ENCODE assay signal across 23 cellular contexts in the genomic region with DNA sequence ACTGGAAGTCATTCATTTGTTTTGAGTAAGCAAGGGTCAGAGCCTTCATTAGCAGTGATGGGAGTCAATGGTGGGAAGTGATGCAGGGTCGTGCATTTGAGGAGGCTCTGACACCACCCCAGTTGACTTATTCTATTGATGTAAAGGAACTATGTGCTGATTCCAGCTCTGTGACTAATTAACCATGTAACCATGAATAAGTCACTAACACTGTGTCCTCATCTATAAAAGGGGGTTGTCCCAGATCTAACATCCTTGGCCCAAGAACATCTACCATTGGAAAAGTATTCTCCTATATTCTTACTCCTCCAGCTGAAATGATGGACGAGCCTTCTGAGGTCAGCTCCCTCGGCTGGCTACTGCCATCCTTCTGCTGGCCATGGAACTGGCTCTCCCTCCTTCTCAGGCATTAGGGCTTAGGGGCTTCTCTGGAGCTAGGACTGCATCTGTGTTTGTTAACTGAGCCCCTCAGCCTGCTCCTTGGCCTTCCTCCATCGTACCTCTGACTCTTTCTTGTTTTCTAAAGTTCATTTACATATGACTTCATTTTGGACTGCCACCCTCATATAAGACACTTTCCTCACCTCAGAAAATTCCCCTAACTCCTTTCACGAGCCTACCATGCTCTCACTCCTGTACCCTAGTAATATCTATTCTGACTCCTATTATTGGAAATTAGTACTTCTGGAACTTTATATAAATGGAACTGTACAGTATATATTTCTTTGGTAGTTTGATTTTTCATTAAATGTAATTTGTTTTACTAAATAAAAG.
DNase-seq lines count a peak whose midpoint lies in the region; ATAC-seq and TF ChIP-seq lines count a peak whose summit lies in the region.
"Had no signal": no experiment of that assay in that cellular context is flagged by ENCODE, and none has a peak within 500 bp of the region (broad histone marks: within the 10 kb centered on the region; RNA-seq: fewer than 3 reads in every experiment).

No MANE protein-coding gene starts in this region.

- no peak overlapping the region for H3K4me3 ChIP-seq in SJCRH30
- H3K4me3 ChIP-seq: GM23248, sigmoid colon, stomach, tibial artery had no signal

- TF ChIP-seq CTCF in progenitor cell of endocrine pancreas (IDR thresholded peaks at IDR 0.05; ENCODE audit: unreplicated experiment) = no peak

- peaks cover 8% of the 10 kb centered on the region for H3K27me3 Mint-ChIP-seq in stimulated activated naive CD8-positive, alpha-beta T cell treated with anti-CD3 and anti-CD28 coated beads, Interleukin-15, amount 100 ng/mL, for 72 hours
- H3K27me3 Mint-ChIP-seq in progenitor cell of endocrine pancreas = peaks cover 24% of the 10 kb centered on the region

- no peak overlapping the region for H3K27ac Mint-ChIP-seq in stimulated activated naive CD8-positive, alpha-beta T cell treated with anti-CD3 and anti-CD28 coated beads, Interleukin-15, amount 100 ng/mL, for 72 hours
- H3K27ac Mint-ChIP-seq in progenitor cell of endocrine pancreas = no peak overlapping the region
- H3K27ac Mint-ChIP-seq: CD4-positive, CD25-positive, alpha-beta regulatory T cell; HFFc6; nephron progenitor cell had no signal

- no peak for DNase-seq in stimulated activated naive CD8-positive, alpha-beta T cell treated with anti-CD3 and anti-CD28 coated beads, Interleukin-15, amount 100 ng/mL, for 72 hours
- DNase-seq in SJCRH30 (no peak), progenitor cell of endocrine pancreas (ENCODE audit: low spot score, unreplicated experiment) (no peak)
- DNase-seq in stimulated activated CD4-positive, alpha-beta T cell treated with anti-CD3 and anti-CD28 coated beads, Interleukin-4, amount 100 ng/mL, for 1 hour = no peak
- DNase-seq: activated CD4-positive, alpha-beta T cell treated with anti-CD3 and anti-CD28 coated beads for 1 hour; activated effector memory CD4-positive, alpha-beta T cell treated with anti-CD3 and anti-CD28 coated beads, Interleukin-2, amount 50 U/mL, for 16 hours; CD4-positive, CD25-positive, alpha-beta regulatory T cell; GM23248; HFFc6; islet precursor cell; Kasumi-1; NCI-H1694 treated with DMSO at 0.1 percent for 48 hours; NCI-H226; NCI-H748 treated with DMSO at 0.1 percent for 48 hours; nephron progenitor cell; posterior cingulate gyrus; sigmoid colon; stomach; tibial artery had no signal

- no peaks in the 10 kb centered on the region for H3K4me1 ChIP-seq in SJCRH30
- H3K4me1 ChIP-seq: sigmoid colon, stomach, tibial artery had no signal

- H3K4me1 Mint-ChIP-seq in stimulated activated naive CD8-positive, alpha-beta T cell treated with anti-CD3 and anti-CD28 coated beads, Interleukin-15, amount 100 ng/mL, for 72 hours = no peaks in the 10 kb centered on the region
- peaks cover 5% of the 10 kb centered on the region for H3K4me1 Mint-ChIP-seq in progenitor cell of endocrine pancreas (ENCODE audit: low read depth)
- H3K4me1 Mint-ChIP-seq: CD4-positive, CD25-positive, alpha-beta regulatory T cell; central memory CD8-positive, alpha-beta T cell had no signal

- no peaks in the 10 kb centered on the region for H3K9me3 ChIP-seq in SJCRH30 (replicated peaks)
- H3K9me3 ChIP-seq: sigmoid colon, stomach, tibial artery had no signal

- no peak overlapping the region for H3K4me3 Mint-ChIP-seq in stimulated activated naive CD8-positive, alpha-beta T cell treated with anti-CD3 and anti-CD28 coated beads, Interleukin-15, amount 100 ng/mL, for 72 hours
- H3K4me3 Mint-ChIP-seq in progenitor cell of endocrine pancreas (ENCODE audit: low read depth) = no peak overlapping the region
- H3K4me3 Mint-ChIP-seq: CD4-positive, CD25-positive, alpha-beta regulatory T cell; central memory CD8-positive, alpha-beta T cell; HFFc6; nephron progenitor cell had no signal

- ATAC-seq in GM19463 (IDR thresholded peaks at IDR 0.05; ENCODE audit: unreplicated experiment) (peak; percentile 74), HG02763 (IDR thresholded peaks at IDR 0.05; ENCODE audit: unreplicated experiment) (peak; percentile 57), HG03558 (IDR thresholded peaks at IDR 0.05; ENCODE audit: extremely low read depth, unreplicated experiment) (peak; percentile 36)
- ATAC-seq in stimulated activated naive CD8-positive, alpha-beta T cell treated with anti-CD3 and anti-CD28 coated beads, Interleukin-15, amount 100 ng/mL, for 72 hours = no peak

- H3K36me3 ChIP-seq in SJCRH30 = no peaks in the 10 kb centered on the region
- H3K36me3 ChIP-seq: sigmoid colon, stomach, tibial artery had no signal

- no peaks in the 10 kb centered on the region for H3K27me3 ChIP-seq in SJCRH30
- H3K27me3 ChIP-seq: sigmoid colon, stomach had no signal

- peaks cover 0 to 4% of the 10 kb centered on the region in 2 donors for H3K9me3 Mint-ChIP-seq in stimulated activated naive CD8-positive, alpha-beta T cell treated with anti-CD3 and anti-CD28 coated beads, Interleukin-15, amount 100 ng/mL, for 72 hours
- H3K9me3 Mint-ChIP-seq in progenitor cell of endocrine pancreas (ENCODE audit: low read depth) = no peaks in the 10 kb centered on the region
- H3K9me3 Mint-ChIP-seq: central memory CD8-positive, alpha-beta T cell; HFFc6; nephron progenitor cell had no signal

- no peaks in the 10 kb centered on the region for H3K36me3 Mint-ChIP-seq in progenitor cell of endocrine pancreas (ENCODE audit: insufficient read depth)
- H3K36me3 Mint-ChIP-seq: CD4-positive, CD25-positive, alpha-beta regulatory T cell had no signal

- H3K27ac ChIP-seq in SJCRH30 = no peak overlapping the region
- H3K27ac ChIP-seq: GM23248, sigmoid colon, stomach, tibial artery had no signal
